In the genomic region with DNA sequence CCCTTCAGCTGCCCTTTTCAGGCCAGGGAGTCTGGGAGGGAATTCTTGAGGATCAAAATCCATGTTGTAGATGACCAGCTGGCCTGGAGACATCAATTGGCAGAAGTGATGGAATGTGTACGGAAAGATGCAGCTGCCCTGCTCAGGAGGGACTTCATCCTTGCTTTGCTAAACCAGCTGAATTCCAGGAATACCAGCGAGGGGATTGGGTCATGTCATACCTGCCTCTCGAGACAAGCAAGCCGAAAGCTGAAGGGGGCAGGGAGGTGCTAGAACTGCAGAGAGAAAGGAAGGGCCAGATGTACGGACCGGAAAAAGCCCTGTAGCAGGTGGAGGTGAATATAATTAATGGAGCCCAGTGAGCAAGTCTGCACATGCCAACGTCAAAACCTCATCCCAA, we compare ENCODE assay signal across 24 cellular contexts. TPM values are rescaled to one million over a fixed set of nuclear protein-coding genes. Genes with fewer than 3 reads are reported as not detected.
"Had no signal": no experiment of that assay in that cellular context is flagged by ENCODE, and none has a peak within 500 bp of the region (broad histone marks: within the 10 kb centered on the region; RNA-seq: fewer than 3 reads in every experiment).

No MANE protein-coding gene starts in this region.

- H3K4me1 ChIP-seq: colonic mucosa, pancreas, thyroid gland, vagina had no signal

- ATAC-seq: left ventricle myocardium superior; mucosa of descending colon; naive thymus-derived CD8-positive, alpha-beta T cell; pancreas; sciatic nerve had no signal

- H3K27ac ChIP-seq: colonic mucosa, pancreas, spleen, thyroid gland, vagina had no signal

- H3K36me3 ChIP-seq: colonic mucosa, pancreas, spleen, thyroid gland, vagina had no signal

- DNase-seq: activated CD4-positive, alpha-beta T cell treated with anti-CD3 and anti-CD28 coated beads, Interleukin-2, amount 10 ng/mL, durations not matched to agents 24 days and 14 days; activated CD8-positive, alpha-beta memory T cell treated with anti-CD3 and anti-CD28 coated beads, Interleukin-2, amount 50 U/mL, for 4 hours; activated effector memory CD4-positive, alpha-beta T cell treated with anti-CD3 and anti-CD28 coated beads, Interleukin-2, amount 50 U/mL, for 16 hours; activated naive CD4-positive, alpha-beta T cell treated with anti-CD3 and anti-CD28 coated beads, Interleukin-2, amount 50 U/mL, for 16 hours; activated T-cell treated with anti-CD3 and anti-CD28 coated beads, Interleukin-2, amount 50 U/mL, for 48 hours; aorta; colonic mucosa; erythroblast; foreskin melanocyte; hypothalamus; kidney glomerular epithelial cell; left ventricle myocardium superior; mucosa of descending colon; naive thymus-derived CD8-positive, alpha-beta T cell; pancreas; spleen; stimulated activated CD4-positive, alpha-beta T cell treated with anti-CD3 and anti-CD28 coated beads, Interleukin-4, amount 100 ng/mL, for 4 hours; stimulated activated naive CD4-positive, alpha-beta T cell; T-helper 1 cell; T1000; thyroid gland had no signal

- H3K27me3 ChIP-seq: colonic mucosa, pancreas, thyroid gland, vagina had no signal

- H3K9me3 ChIP-seq: colonic mucosa, mucosa of descending colon, pancreas, thyroid gland, vagina had no signal

- H3K4me3 ChIP-seq: colonic mucosa, mucosa of descending colon, pancreas, spleen, thyroid gland, vagina had no signal

RNA-seq across cellular contexts. Expression of a gene that starts 25.6 kb away (rescaled TPM):
- polyA plus RNA-seq: naive thymus-derived CD8-positive, alpha-beta T cell had no signal

RNA-seq across cellular contexts. Expression of a gene that starts 30.2 kb away (rescaled TPM):
- total RNA-seq: pulmonary artery endothelial cell had no signal
